8 cellular contexts compared by ENCODE assay signal in the genomic region with DNA sequence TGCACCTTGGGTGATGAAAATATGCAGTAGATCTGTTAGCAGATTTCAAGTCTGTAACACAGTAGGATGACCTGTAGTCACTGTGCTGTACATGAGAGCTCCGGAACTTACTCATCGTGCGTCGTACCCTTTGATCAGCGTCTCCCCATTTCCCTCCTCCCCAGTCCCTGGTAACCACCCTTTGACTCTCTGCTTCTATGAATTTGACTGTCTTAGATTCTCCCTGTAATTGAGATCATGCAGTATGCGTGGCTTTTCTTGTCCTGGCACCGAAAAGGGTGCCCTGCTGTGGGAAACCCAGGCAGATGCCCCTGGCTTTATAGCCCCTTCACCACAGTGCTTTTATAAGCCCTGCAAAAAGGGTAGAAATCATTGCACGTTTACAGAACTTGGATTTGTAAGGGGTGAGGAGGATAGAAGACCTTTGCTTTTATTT. TPM values are rescaled to one million over a fixed set of nuclear protein-coding genes. Genes with fewer than 3 reads are reported as not detected.
DNase-seq lines count a peak whose midpoint lies in the region; ATAC-seq, FAIRE-seq and TF ChIP-seq lines count a peak whose summit lies in the region.

No MANE protein-coding gene starts in this region.

- TF ChIP-seq CTCF in GM10248 (IDR thresholded peaks at IDR 0.05; ENCODE audit: control extremely low read depth, extremely low read depth, low read depth, missing control alignments) (no peak), glutamatergic neuron (IDR thresholded peaks at IDR 0.05; ENCODE audit: partially characterized antibody, unreplicated experiment) (no peak), mesothelial cell of epicardium (IDR thresholded peaks at IDR 0.05; ENCODE audit: unreplicated experiment) (no peak)

- H3K27me3 Mint-ChIP-seq in glutamatergic neuron (ENCODE audit: unreplicated experiment): peaks cover 3% of the 10 kb centered on the region
- H3K27me3 Mint-ChIP-seq in mesothelial cell of epicardium (ENCODE audit: low read depth): no peaks in the 10 kb centered on the region

- ATAC-seq in HG02798 (IDR thresholded peaks at IDR 0.05; ENCODE audit: poor library complexity, unreplicated experiment) (peak; percentile 45), GM21786 (IDR thresholded peaks at IDR 0.05; ENCODE audit: unreplicated experiment) (no peak)

- H3K36me3 Mint-ChIP-seq in glutamatergic neuron (ENCODE audit: unreplicated experiment): no peaks in the 10 kb centered on the region
- H3K36me3 Mint-ChIP-seq in mesothelial cell of epicardium: peaks cover 8% of the 10 kb centered on the region

- CTCF ChIA-PET in GM10248 (lab: Yijun Ruan, JAX): interaction anchor here (0.8 to 17.4 kb wide), 38 partner anchors 10 to 777 kb away, joined by 3 to 305 read pairs (median 5); a partner anchor contains a TSS

- DNase-seq in GM10248 (ENCODE audit: extremely low spot score) (peak; percentile 64), glutamatergic neuron (no peak), frontal cortex (ENCODE audit: low spot score in 2 of 2) (no peak), mesothelial cell of epicardium (ENCODE audit: low spot score in 2 of 2, unreplicated experiment in 2 of 2) (no peak), cerebellar nuclear complex (lab: John Stamatoyannopoulos, UW) (no peak)
- peak; percentile 63 for DNase-seq in activated CD4-positive, CD25-positive, alpha-beta regulatory T cell treated with anti-CD3 and anti-CD28 coated beads, Interleukin-2, amount 50 U/mL, for 72 hours

- H3K4me1 Mint-ChIP-seq in glutamatergic neuron (ENCODE audit: low read depth, unreplicated experiment): peaks cover 13% of the 10 kb centered on the region
- H3K4me1 Mint-ChIP-seq in mesothelial cell of epicardium: peaks cover 4% of the 10 kb centered on the region

- FAIRE-seq in frontal cortex (lab: Jason Lieb, UNC): no peak

- H3K27ac Mint-ChIP-seq in glutamatergic neuron (ENCODE audit: unreplicated experiment) (peak overlapping the region; percentile 30), mesothelial cell of epicardium (no peak overlapping the region)

- H3K9me3 Mint-ChIP-seq in glutamatergic neuron (ENCODE audit: unreplicated experiment) (peaks cover 2% of the 10 kb centered on the region), mesothelial cell of epicardium (no peaks in the 10 kb centered on the region)

- H3K4me3 Mint-ChIP-seq in glutamatergic neuron (ENCODE audit: unreplicated experiment) (no peak overlapping the region), mesothelial cell of epicardium (no peak overlapping the region)

- POLR2A ChIA-PET in GM10248 (lab: Yijun Ruan, JAX): interaction anchor here (0.6 to 3.7 kb wide), 7 partner anchors 148 to 390 kb away, joined by 3 to 45 read pairs (median 3); a partner anchor contains a TSS

RNA-seq across cellular contexts. Expression of a gene that starts 20.5 kb away (rescaled TPM):
- total RNA-seq in glutamatergic neuron (ENCODE audit: unreplicated experiment): 43.0 TPM
- 31.4 TPM for total RNA-seq in frontal cortex
- 40.5 to 44.9 TPM (median 43.3 TPM) in 3 replicates for total RNA-seq in mesothelial cell of epicardium

RNA-seq across cellular contexts. Expression of a gene that starts 22.6 kb away (rescaled TPM):
- 37.3 TPM for total RNA-seq in glutamatergic neuron (ENCODE audit: unreplicated experiment)
- total RNA-seq in frontal cortex: 8.2 TPM
- total RNA-seq in mesothelial cell of epicardium: 31.2 to 33.0 TPM (median 31.5 TPM) in 3 replicates

Comparison
In these comparisons a context has a peak if more than half of its experiments do, and no peak if none do; other contexts are left out.
1. DNase-seq: peak in GM10248 (single experiment) and activated CD4-positive, CD25-positive, alpha-beta regulatory T cell treated with anti-CD3 and anti-CD28 coated beads, Interleukin-2, amount 50 U/mL, for 72 hours (single experiment); none in glutamatergic neuron (single experiment), frontal cortex (0 of 2), mesothelial cell of epicardium (0 of 2) and cerebellar nuclear complex (0 of 2).